Comparison of ENCODE assay signal across 14 cellular contexts in the genomic region with DNA sequence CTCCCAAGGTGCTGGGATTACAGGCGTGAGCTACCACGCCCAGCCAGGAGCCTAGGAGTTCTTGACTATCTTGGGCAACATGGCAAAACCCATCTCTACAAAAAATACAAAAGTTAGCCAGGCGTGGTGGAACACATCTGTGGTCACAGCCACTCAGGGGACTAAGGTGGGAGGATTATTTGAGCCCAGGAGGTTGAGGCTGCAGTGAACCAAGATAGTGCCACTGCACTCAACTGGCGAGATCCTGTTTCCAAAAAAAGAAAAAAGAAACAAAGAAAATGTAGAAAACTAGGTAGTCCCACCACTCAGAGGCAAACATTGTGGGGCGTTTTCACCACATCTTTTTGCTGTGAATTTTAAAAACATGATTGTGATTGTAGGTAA.
DNase-seq lines count a peak whose midpoint lies in the region; ATAC-seq and TF ChIP-seq lines count a peak whose summit lies in the region.
"Had no signal": no experiment of that assay in that cellular context is flagged by ENCODE, and none has a peak within 500 bp of the region (broad histone marks: within the 10 kb centered on the region; RNA-seq: fewer than 3 reads in every experiment).

No MANE protein-coding gene starts in this region.

- TF ChIP-seq CTCF in VCaP (conservative IDR thresholded peaks at IDR 0.05), result no peak

- CTCF ChIA-PET in CD4-positive, alpha-beta memory T cell (lab: Charles Lee; ENCODE audit: partially characterized antibody), result interaction anchor here (1.4 kb wide), 1 partner anchor 8 kb away, joined by 6 read pairs; no protein-coding TSS in a partner anchor

- no peaks in the 10 kb centered on the region for H3K4me1 Mint-ChIP-seq in CD4-positive, alpha-beta memory T cell
- H3K4me1 Mint-ChIP-seq in activated T-cell treated with anti-CD3 and anti-CD28 coated beads, Interleukin-2, amount 50 U/mL, for 4 hours (ENCODE audit: low read depth), result no peaks in the 10 kb centered on the region

- no peaks in the 10 kb centered on the region for H3K4me1 ChIP-seq in CD4-positive, alpha-beta memory T cell (ENCODE audit: insufficient read depth, low read length)
- H3K4me1 ChIP-seq: colonic mucosa had no signal

- H3K27ac Mint-ChIP-seq in CD4-positive, alpha-beta memory T cell, result peak overlapping the region in 1 of 7 donors; percentile 52

- intact Hi-C loops in CD4-positive, alpha-beta memory T cell (cut with micrococcal nuclease), result no loop called here

- no peak overlapping the region for H3K4me3 Mint-ChIP-seq in CD4-positive, alpha-beta memory T cell
- no peak overlapping the region for H3K4me3 Mint-ChIP-seq in activated T-cell treated with anti-CD3 and anti-CD28 coated beads, Interleukin-2, amount 50 U/mL, for 4 hours
- H3K4me3 Mint-ChIP-seq: neural crest cell had no signal

- H3K36me3 Mint-ChIP-seq in CD4-positive, alpha-beta memory T cell, result peaks cover 0 to 13% of the 10 kb centered on the region in 2 donors
- H3K36me3 Mint-ChIP-seq in activated T-cell treated with anti-CD3 and anti-CD28 coated beads, Interleukin-2, amount 50 U/mL, for 4 hours (ENCODE audit: insufficient read depth), result peaks cover 9% of the 10 kb centered on the region

- H3K27ac ChIP-seq in VCaP, result peak overlapping the region; percentile 96; the same call in 1 of the 2 replicates
- H3K27ac ChIP-seq in CD4-positive, alpha-beta memory T cell (ENCODE audit: low read depth, low read length), result no peak overlapping the region
- H3K27ac ChIP-seq: colonic mucosa, foreskin keratinocyte had no signal

- no peaks in the 10 kb centered on the region for H3K9me3 ChIP-seq in CD4-positive, alpha-beta memory T cell (ENCODE audit: control insufficient read depth in 1 of 2, low read length in 2 of 2)
- H3K9me3 ChIP-seq: colonic mucosa had no signal

- H3K4me3 ChIP-seq in CD4-positive, alpha-beta memory T cell (ENCODE audit: low read length in 2 of 2), result no peak overlapping the region
- H3K4me3 ChIP-seq: colonic mucosa had no signal

- peaks cover 0 to 1% (median 0%) of the 10 kb centered on the region in 8 donors for H3K9me3 Mint-ChIP-seq in CD4-positive, alpha-beta memory T cell
- no peaks in the 10 kb centered on the region for H3K9me3 Mint-ChIP-seq in activated T-cell treated with anti-CD3 and anti-CD28 coated beads, Interleukin-2, amount 50 U/mL, for 4 hours
- H3K9me3 Mint-ChIP-seq: neural crest cell had no signal

- H3K27me3 Mint-ChIP-seq in CD4-positive, alpha-beta memory T cell, result no peaks in the 10 kb centered on the region
- no peaks in the 10 kb centered on the region for H3K27me3 Mint-ChIP-seq in activated T-cell treated with anti-CD3 and anti-CD28 coated beads, Interleukin-2, amount 50 U/mL, for 4 hours (ENCODE audit: low read depth)

- ATAC-seq in GM18502 (IDR thresholded peaks at IDR 0.05; ENCODE audit: poor library complexity, unreplicated experiment) (peak; percentile 43), GM21423 (IDR thresholded peaks at IDR 0.05; ENCODE audit: unreplicated experiment) (peak; percentile 51), HG03064 (IDR thresholded peaks at IDR 0.05; ENCODE audit: low read depth, unreplicated experiment) (peak; percentile 43)
- no peak for ATAC-seq in activated T-cell treated with anti-CD3 and anti-CD28 coated beads, Interleukin-2, amount 50 U/mL, for 4 hours
- ATAC-seq: left cardiac atrium, Right ventricle myocardium inferior had no signal

- no peaks in the 10 kb centered on the region for H3K27me3 ChIP-seq in CD4-positive, alpha-beta memory T cell (ENCODE audit: insufficient read depth, low read length)
- H3K27me3 ChIP-seq: colonic mucosa, foreskin keratinocyte had no signal

- POLR2A ChIA-PET in CD4-positive, alpha-beta memory T cell (lab: Charles Lee; ENCODE audit: partially characterized antibody), result no interaction called here

- no peak for DNase-seq in NCI-H2227 treated with DMSO at 0.1 percent for 48 hours (lab: John Stamatoyannopoulos, UW)
- no peak for DNase-seq in CD4-positive, alpha-beta memory T cell
- DNase-seq in activated T-cell treated with anti-CD3 and anti-CD28 coated beads, Interleukin-2, amount 50 U/mL, for 4 hours, result no peak
- DNase-seq in activated CD4-positive, CD25-positive, alpha-beta regulatory T cell treated with anti-CD3 and anti-CD28 coated beads, Interleukin-2, amount 50 U/mL, for 72 hours, result no peak
- DNase-seq: colonic mucosa; left cardiac atrium; stimulated activated CD4-positive, alpha-beta T cell treated with anti-CD3 and anti-CD28 coated beads, Interleukin-12 subunit alpha, Interleukin-12 subunit beta, amount 100 ng/mL, for 4 hours had no signal

- no peaks in the 10 kb centered on the region for H3K36me3 ChIP-seq in CD4-positive, alpha-beta memory T cell (ENCODE audit: insufficient read depth, low read length)
- H3K36me3 ChIP-seq: colonic mucosa had no signal

Comparison
In these comparisons a context has a peak if more than half of its experiments do, and no peak if none do; other contexts are left out.
1. ATAC-seq: peak in GM18502 (single experiment), GM21423 (single experiment) and HG03064 (single experiment); none in activated T-cell treated with anti-CD3 and anti-CD28 coated beads, Interleukin-2, amount 50 U/mL, for 4 hours (0 of 2).